ENCODE assay signal across 10 cellular contexts in genomic region chr6:96157018-96157565, GRCh38.
DNase-seq lines count a peak whose midpoint lies in the region; FAIRE-seq and TF ChIP-seq lines count a peak whose summit lies in the region.
"Had no signal": no experiment of that assay in that cellular context is flagged by ENCODE, and none has a peak within 500 bp of the region (broad histone marks: within the 10 kb centered on the region; RNA-seq: fewer than 3 reads in every experiment).

No MANE protein-coding gene starts in this region.

- H3K4me2 ChIP-seq in mesenchymal stem cell (ENCODE audit: low read length, poor library complexity, severe bottlenecking): no peak overlapping the region

- no peak for FAIRE-seq in D721Med (lab: Jason Lieb, UNC)
- FAIRE-seq: endothelial cell of umbilical vein, HTR-8/SVneo had no signal

- H2AK5ac ChIP-seq in mesenchymal stem cell (ENCODE audit: low read length, severe bottlenecking): no peak overlapping the region

- no peak overlapping the region for H3K23ac ChIP-seq in mesenchymal stem cell (ENCODE audit: low read length in 2 of 2)

- no peaks in the 10 kb centered on the region for H3K79me1 ChIP-seq in mesenchymal stem cell (replicated peaks; ENCODE audit: low read length, poor library complexity, severe bottlenecking)

- H2BK15ac ChIP-seq in mesenchymal stem cell (ENCODE audit: low read depth, poor library complexity, severe bottlenecking): no peak overlapping the region

- no peak overlapping the region for H2BK5ac ChIP-seq in mesenchymal stem cell (ENCODE audit: low read depth, low read length, poor library complexity, severe bottlenecking)

- no CpG with 5 or more reads among the region's 3 CpGs for WGBS in mesenchymal stem cell

- H3K4me1 ChIP-seq in mesenchymal stem cell (ENCODE audit: control insufficient read depth, insufficient read depth, low read depth, low read length): peaks cover 2% of the 10 kb centered on the region

- H3K36me3 ChIP-seq in mesenchymal stem cell (ENCODE audit: control insufficient read depth in 1 of 2, insufficient read depth in 2 of 2, low read depth in 1 of 2, low read length in 2 of 2): no peaks in the 10 kb centered on the region

- H3K18ac ChIP-seq in mesenchymal stem cell (ENCODE audit: low read depth in 1 of 2, low read length in 2 of 2): no peak overlapping the region

- H3K27me3 ChIP-seq in mesenchymal stem cell (ENCODE audit: control insufficient read depth in 1 of 2, insufficient read depth in 1 of 2, low read length in 2 of 2): no peaks in the 10 kb centered on the region

- H3K9me3 ChIP-seq in mesenchymal stem cell (ENCODE audit: control insufficient read depth, low read length): no peaks in the 10 kb centered on the region

- in situ Hi-C loops in KBM-7 (cut with MboI; ENCODE audit: low pct_unique_long_range_greater_than_20kb, low sequenced_read_pairs): no loop called here

- H3K4ac ChIP-seq in mesenchymal stem cell (ENCODE audit: low read depth in 1 of 2, low read length in 2 of 2): no peak overlapping the region

- no peak overlapping the region for H4K91ac ChIP-seq in mesenchymal stem cell (ENCODE audit: low read length)

- H4K8ac ChIP-seq in mesenchymal stem cell (ENCODE audit: low read length): no peak overlapping the region

- no peak overlapping the region for H2BK12ac ChIP-seq in mesenchymal stem cell (ENCODE audit: low read length in 2 of 2)

- no peak overlapping the region for H2AFZ ChIP-seq in mesenchymal stem cell (ENCODE audit: low read depth, low read length)

- no peak overlapping the region for H2BK120ac ChIP-seq in mesenchymal stem cell (ENCODE audit: low read depth, low read length)

- DNase-seq in NCI-H2107 treated with DMSO at 0.1 percent for 48 hours (lab: John Stamatoyannopoulos, UW; ENCODE audit: unreplicated experiment): peak; percentile 42
- DNase-seq in NCI-H2107 (lab: John Stamatoyannopoulos, UW): no peak
- DNase-seq in H4 (ENCODE audit: low spot score): peak; percentile 41
- peak; percentile 3 for DNase-seq in KBM-7
- peak; percentile 15 for DNase-seq in mesenchymal stem cell
- DNase-seq in D721Med (ENCODE audit: insufficient read length, low spot score): no peak
- DNase-seq in germinal center (ENCODE audit: low spot score): no peak
- DNase-seq in stimulated activated CD4-positive, alpha-beta T cell treated with anti-CD3 and anti-CD28 coated beads, Interleukin-4, amount 100 ng/mL, for 4 hours: no peak

- no peak overlapping the region for H3K14ac ChIP-seq in mesenchymal stem cell (ENCODE audit: low read length in 2 of 2)

- H3K27ac ChIP-seq in mesenchymal stem cell (ENCODE audit: low read length, poor library complexity, severe bottlenecking): peak overlapping the region; percentile 1

- H3K9ac ChIP-seq in mesenchymal stem cell (ENCODE audit: low read length): peak overlapping the region; percentile 67

- no peak for TF ChIP-seq CTCF in D721Med (IDR thresholded peaks at IDR 0.05; ENCODE audit: insufficient read depth, missing control alignments)

- H3K4me3 ChIP-seq in mesenchymal stem cell (ENCODE audit: insufficient read depth in 1 of 2, low read depth in 1 of 2, low read length in 2 of 2): peak overlapping the region in 1 of 2 experiments; percentile 56

Comparison
In these comparisons a context has a peak if more than half of its experiments do, and no peak if none do; other contexts are left out.
1. DNase-seq: peak in NCI-H2107 treated with DMSO at 0.1 percent for 48 hours (single experiment), H4 (single experiment), KBM-7 (single experiment) and mesenchymal stem cell (single experiment); none in NCI-H2107 (single experiment), D721Med (single experiment), germinal center (single experiment) and stimulated activated CD4-positive, alpha-beta T cell treated with anti-CD3 and anti-CD28 coated beads, Interleukin-4, amount 100 ng/mL, for 4 hours (0 of 2).